In the genomic region with DNA sequence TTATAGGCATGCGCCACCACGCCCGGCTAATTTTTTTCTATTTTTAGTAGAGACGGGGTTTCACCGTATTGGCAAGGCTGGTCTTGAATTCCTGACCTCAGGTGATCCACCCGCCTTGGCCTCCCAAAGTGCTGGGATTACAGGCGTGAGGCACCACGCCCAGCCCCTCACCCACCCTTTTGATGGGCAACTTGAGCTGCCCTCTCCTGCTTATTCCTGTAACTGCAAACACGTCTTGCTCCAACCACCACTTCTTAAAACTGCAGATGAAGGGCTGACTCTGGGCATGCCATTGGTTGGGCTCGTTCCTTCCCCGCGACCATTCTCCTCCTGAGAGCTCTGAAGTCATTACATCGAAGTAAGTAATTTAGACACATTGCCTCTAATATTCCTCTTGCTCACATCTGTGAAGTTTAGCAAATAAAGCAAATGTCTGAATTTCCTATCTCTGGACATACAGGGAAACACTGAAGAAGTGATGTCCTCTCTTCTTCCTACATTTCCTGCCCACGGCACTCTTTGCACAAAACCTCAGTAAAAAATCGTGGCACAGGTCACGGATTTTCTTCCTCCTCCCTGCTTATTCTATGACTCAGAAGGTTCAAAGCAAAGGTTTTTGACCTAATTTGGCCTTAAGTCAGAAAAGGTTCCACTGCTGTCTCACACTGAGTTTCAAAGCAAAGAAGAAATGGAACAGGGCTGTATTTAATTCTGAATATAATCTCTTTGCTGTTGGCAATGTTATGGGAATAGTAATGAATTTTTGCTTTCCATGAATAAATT, we compare ENCODE assay signal across 1 cellular context.
TF ChIP-seq lines count a peak whose summit lies in the region.

No MANE protein-coding gene starts in this region.

TF ChIP-seq in GM12878, 131 proteins besides CTCF, POLR2A, EP300 and RAD21 (continued from another document):
- TF ChIP-seq, protein P1, sequence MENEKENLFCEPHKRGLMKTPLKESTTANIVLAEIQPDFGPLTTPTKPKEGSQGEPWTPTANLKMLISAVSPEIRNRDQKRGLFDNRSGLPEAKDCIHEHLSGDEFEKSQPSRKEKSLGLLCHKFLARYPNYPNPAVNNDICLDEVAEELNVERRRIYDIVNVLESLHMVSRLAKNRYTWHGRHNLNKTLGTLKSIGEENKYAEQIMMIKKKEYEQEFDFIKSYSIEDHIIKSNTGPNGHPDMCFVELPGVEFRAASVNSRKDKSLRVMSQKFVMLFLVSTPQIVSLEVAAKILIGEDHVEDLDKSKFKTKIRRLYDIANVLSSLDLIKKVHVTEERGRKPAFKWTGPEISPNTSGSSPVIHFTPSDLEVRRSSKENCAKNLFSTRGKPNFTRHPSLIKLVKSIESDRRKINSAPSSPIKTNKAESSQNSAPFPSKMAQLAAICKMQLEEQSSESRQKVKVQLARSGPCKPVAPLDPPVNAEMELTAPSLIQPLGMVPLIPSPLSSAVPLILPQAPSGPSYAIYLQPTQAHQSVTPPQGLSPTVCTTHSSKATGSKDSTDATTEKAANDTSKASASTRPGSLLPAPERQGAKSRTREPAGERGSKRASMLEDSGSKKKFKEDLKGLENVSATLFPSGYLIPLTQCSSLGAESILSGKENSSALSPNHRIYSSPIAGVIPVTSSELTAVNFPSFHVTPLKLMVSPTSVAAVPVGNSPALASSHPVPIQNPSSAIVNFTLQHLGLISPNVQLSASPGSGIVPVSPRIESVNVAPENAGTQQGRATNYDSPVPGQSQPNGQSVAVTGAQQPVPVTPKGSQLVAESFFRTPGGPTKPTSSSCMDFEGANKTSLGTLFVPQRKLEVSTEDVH (IDR thresholded peaks at IDR 0.05; ENCODE audit: low read depth, partially characterized antibody) = no peak
